Comparison of ENCODE assay signal across 7 cellular contexts in genomic region chr1:234957330-234958065, GRCh38.
DNase-seq lines count a peak whose midpoint lies in the region; ATAC-seq and TF ChIP-seq lines count a peak whose summit lies in the region.

No MANE protein-coding gene starts in this region.

- no peak overlapping the region for H3K27ac ChIP-seq in H9 (ENCODE audit: insufficient read length, low read depth, low read length)

- no peaks in the 10 kb centered on the region for H3K23me2 ChIP-seq in H9 (ENCODE audit: insufficient read length, low read depth, low read length, poor library complexity, severe bottlenecking)

- H3K27ac Mint-ChIP-seq in H9 (peak overlapping the region; percentile 85 to 96 (median 93)), naive B cell (peak overlapping the region in 4 of 6 donors; percentile 28 to 86 (median 52))

- no peaks in the 10 kb centered on the region for H3K79me1 ChIP-seq in H9 (ENCODE audit: insufficient read depth, low read depth, low read length, poor library complexity, severe bottlenecking)

- TF ChIP-seq CTCF in H9 (conservative IDR thresholded peaks at IDR 0.05) (no peak), choroid plexus epithelial cell (conservative IDR thresholded peaks at IDR 0.05; ENCODE audit: low read depth, low read length) (no peak)

- H2BK120ac ChIP-seq in H9 (ENCODE audit: low read depth, low read length, poor library complexity, severe bottlenecking), result no peak overlapping the region

- H3K23ac ChIP-seq in H9 (ENCODE audit: insufficient read length, low read depth, low read length), result no peak overlapping the region

- H3K36me3 Mint-ChIP-seq in H9 (ENCODE audit: insufficient read depth in 1 of 3, low read depth in 3 of 3), result no peaks in the 10 kb centered on the region
- no peaks in the 10 kb centered on the region for H3K36me3 Mint-ChIP-seq in naive B cell

- H3K9me3 ChIP-seq in H9 (ENCODE audit: control insufficient read depth, low read depth, low read length), result no peaks in the 10 kb centered on the region

- DNase-seq in H9 (peak; percentile 62), NCI-H69 (lab: John Stamatoyannopoulos, UW) (peak; percentile 98), choroid plexus epithelial cell (ENCODE audit: low read depth) (peak; percentile 97), naive B cell (no peak), SK-N-DZ (ENCODE audit: low spot score) (no peak), superior temporal gyrus (ENCODE audit: extremely low spot score) (no peak), NCI-H226 (no peak)

- no peak overlapping the region for H2BK20ac ChIP-seq in H9 (ENCODE audit: low read depth, low read length, poor library complexity, severe bottlenecking)

- no peak overlapping the region for H4K5ac ChIP-seq in H9 (ENCODE audit: insufficient read length, low read depth, low read length)

- no peaks in the 10 kb centered on the region for H4K20me1 ChIP-seq in H9 (ENCODE audit: control insufficient read depth, insufficient read depth, insufficient read length)

- no peak overlapping the region for H3K18ac ChIP-seq in H9 (ENCODE audit: insufficient read length, low read depth, low read length)

- no peak overlapping the region for H3K4ac ChIP-seq in H9 (ENCODE audit: low read depth, low read length)

- no peak overlapping the region for H2AFZ ChIP-seq in H9 (ENCODE audit: low read length)

- H3K14ac ChIP-seq in H9 (ENCODE audit: insufficient read depth, low read length), result 0 out of 2 replicates have a peak overlapping the region, but pooled peaks have one; percentile 18

- H2AK5ac ChIP-seq in H9 (ENCODE audit: insufficient read length, low read length), result no peak overlapping the region

- no peak overlapping the region for H3T11ph ChIP-seq in H9 (ENCODE audit: low read length)

- H3K4me1 ChIP-seq in H9 (ENCODE audit: insufficient read depth, low read length), result peaks cover 3% of the 10 kb centered on the region; the same call in 1 of the 2 replicates

- no peak overlapping the region for H4K91ac ChIP-seq in H9 (ENCODE audit: insufficient read length, low read depth, low read length)

- no peak overlapping the region for H4K8ac ChIP-seq in H9 (replicated peaks; ENCODE audit: insufficient read length, low read depth, low read length)

- H3K27me3 Mint-ChIP-seq in H9 (ENCODE audit: low read depth) (peaks cover 7% of the 10 kb centered on the region), naive B cell (no peaks in the 10 kb centered on the region)

- no peaks in the 10 kb centered on the region for H3K79me2 ChIP-seq in H9 (ENCODE audit: insufficient read depth, low read length)

- H3K4me3 Mint-ChIP-seq in H9, result peak overlapping the region in 1 of 2 experiments; percentile 58; a peak in 2 of 5 replicates
- H3K4me3 Mint-ChIP-seq in naive B cell, result peak overlapping the region in 1 of 8 donors; percentile 0

- peaks cover 40 to 44% of the 10 kb centered on the region in 2 experiments for H3K4me1 Mint-ChIP-seq in H9
- H3K4me1 Mint-ChIP-seq in naive B cell, result peaks cover 59 to 74% (median 63%) of the 10 kb centered on the region in 3 donors

- ATAC-seq in naive B cell (ENCODE audit: low read depth in 2 of 2), result no peak

- no peak overlapping the region for H3K56ac ChIP-seq in H9 (ENCODE audit: insufficient read length, low read depth, low read length)

- no peak overlapping the region for H2BK15ac ChIP-seq in H9 (ENCODE audit: low read depth, low read length)

- no peak overlapping the region for H2BK12ac ChIP-seq in H9 (ENCODE audit: insufficient read length, low read depth, low read length)

- no CpG with 5 or more reads among the region's 14 CpGs for WGBS in H9 (ENCODE audit: extremely low coverage, insufficient read length, low lambda C conversion rate)

- H3K4me2 ChIP-seq in H9 (ENCODE audit: insufficient read depth, insufficient read length, low read length), result no peak overlapping the region

- H3K9me3 Mint-ChIP-seq in H9, result no peaks in the 10 kb centered on the region
- H3K9me3 Mint-ChIP-seq in naive B cell, result no peaks in the 10 kb centered on the region

- no peaks in the 10 kb centered on the region for H3K27me3 ChIP-seq in H9 (ENCODE audit: insufficient read depth, low read length)

- H3K9ac ChIP-seq in H9 (ENCODE audit: extremely low read depth, insufficient read length, low read length), result no peak overlapping the region

- H2BK5ac ChIP-seq in H9 (ENCODE audit: insufficient read length, low read length), result no peak overlapping the region

- no peak overlapping the region for H3K4me3 ChIP-seq in choroid plexus epithelial cell (ENCODE audit: low read depth, low read length)

Comparison
In these comparisons a context has a peak if more than half of its experiments do, and no peak if none do; other contexts are left out.
1. DNase-seq: peak in H9 (single experiment), NCI-H69 (single experiment) and choroid plexus epithelial cell (single experiment); none in naive B cell (single experiment), SK-N-DZ (single experiment), superior temporal gyrus (single experiment) and NCI-H226 (single experiment).